In genomic region chr12:65184176-65184857, GRCh38 we compare ENCODE assay signal across 15 cellular contexts.
"Had no signal": no experiment of that assay in that cellular context is flagged by ENCODE, and none has a peak within 500 bp of the region (broad histone marks: within the 10 kb centered on the region; RNA-seq: fewer than 3 reads in every experiment).

No MANE protein-coding gene starts in this region.

- ATAC-seq: activated CD4-positive, CD25-positive, alpha-beta regulatory T cell treated with anti-CD3 and anti-CD28 coated beads, Interleukin-2, amount 50 U/mL, for 24 hours; activated naive CD4-positive, alpha-beta T cell treated with anti-CD3 and anti-CD28 coated beads, Interleukin-2, amount 50 U/mL, for 72 hours; body of pancreas; pancreas; sciatic nerve; upper lobe of right lung had no signal

- H3K4me3 ChIP-seq: body of pancreas, coronary artery, esophagus muscularis mucosa, pancreas, thoracic aorta, upper lobe of right lung had no signal

- H3K27me3 ChIP-seq: body of pancreas, esophagus muscularis mucosa, pancreas, upper lobe of right lung had no signal

- H3K36me3 ChIP-seq: esophagus muscularis mucosa, pancreas, thoracic aorta, upper lobe of right lung had no signal

- H3K27ac ChIP-seq: body of pancreas, coronary artery, esophagus muscularis mucosa, pancreas, thoracic aorta, upper lobe of right lung had no signal

- H3K9me3 ChIP-seq: body of pancreas, esophagus muscularis mucosa, pancreas, thoracic aorta, upper lobe of right lung had no signal

- H3K9me3 Mint-ChIP-seq: activated naive CD4-positive, alpha-beta T cell treated with anti-CD3 and anti-CD28 coated beads, Interleukin-2, amount 50 U/mL, for 72 hours had no signal

- DNase-seq: activated effector memory CD4-positive, alpha-beta T cell treated with Interleukin-2 at 50 U/mL for 16 hours; activated T-cell treated with anti-CD3 and anti-CD28 coated beads for 4 hours; amygdala; body of pancreas; central memory CD4-positive, alpha-beta T cell; pancreas; stimulated activated CD4-positive, alpha-beta T cell treated with anti-CD3 and anti-CD28 coated beads, Interleukin-1b, Interleukin-23, amount 100 ng/mL, for 48 hours; T-helper 9 cell; upper lobe of right lung had no signal

- FAIRE-seq: pancreas had no signal
